8 cellular contexts compared by ENCODE assay signal in the genomic region with DNA sequence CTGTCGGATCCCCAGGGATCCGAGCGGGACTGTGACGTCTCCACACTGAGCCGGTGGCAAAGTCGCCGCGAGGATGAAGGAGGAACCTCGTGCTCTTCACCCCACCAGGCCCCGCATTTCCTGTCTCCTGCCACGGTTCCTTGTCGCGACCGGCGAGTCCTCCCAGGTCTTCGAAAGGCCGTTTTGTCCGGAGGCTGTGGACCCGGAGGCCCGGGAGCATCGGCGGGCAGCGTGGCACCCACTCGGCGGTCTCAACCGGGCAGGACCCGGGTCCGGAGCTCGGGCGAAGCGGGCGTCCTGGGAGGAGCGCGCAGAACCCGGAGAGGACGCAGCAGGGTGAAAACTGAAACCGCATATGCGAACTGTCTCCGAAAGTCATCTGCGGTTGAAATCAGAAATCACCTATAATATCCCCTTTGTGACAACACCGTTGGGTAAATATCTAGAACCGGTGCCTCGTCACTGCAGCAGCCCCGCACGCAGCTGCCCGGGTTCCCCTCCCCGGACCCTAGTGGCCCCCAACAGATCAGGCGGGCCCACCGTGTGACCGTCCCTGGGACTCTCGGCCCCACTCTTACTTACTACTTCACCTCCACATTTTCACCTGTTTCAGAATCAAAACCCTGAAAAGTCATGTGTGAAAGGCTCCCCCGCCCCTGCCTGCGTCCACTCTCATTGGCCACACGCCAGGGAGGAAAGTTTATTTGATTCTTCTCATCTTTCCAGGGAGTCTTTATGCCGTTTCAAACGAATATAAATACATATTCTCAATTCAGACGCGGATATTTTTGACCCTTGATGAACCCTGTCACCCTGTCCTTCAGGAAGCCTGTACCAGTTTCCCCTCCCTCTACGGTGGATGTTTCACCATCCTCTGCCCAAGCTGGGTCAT. TPM values are rescaled to one million over a fixed set of nuclear protein-coding genes. Genes with fewer than 3 reads are reported as not detected.
DNase-seq lines count a peak whose midpoint lies in the region; ATAC-seq and TF ChIP-seq lines count a peak whose summit lies in the region.

No MANE protein-coding gene starts in this region.

- H3K27me3 Mint-ChIP-seq in CD8-positive, alpha-beta memory T cell = peaks cover 61 to 68% of the 10 kb centered on the region in 2 donors

- peak; percentile 37 to 74 (median 59) for DNase-seq in CD8-positive, alpha-beta memory T cell
- DNase-seq in activated CD4-positive, alpha-beta T cell treated with anti-CD3 and anti-CD28 coated beads, Interleukin-2, amount 50 U/mL, for 1 hour = peak; percentile 39
- DNase-seq in fibroblast of peridontal ligament (ENCODE audit: extremely low read depth) (peak; percentile 10), retinal pigment epithelial cell (ENCODE audit: low read depth) (no peak), kidney glomerular epithelial cell (lab: John Stamatoyannopoulos, UW) (no peak), putamen (ENCODE audit: low spot score) (no peak)

- H3K36me3 ChIP-seq in CD8-positive, alpha-beta memory T cell (ENCODE audit: insufficient read depth, low read length) = no peaks in the 10 kb centered on the region

- peaks cover 29% of the 10 kb centered on the region for H3K4me1 ChIP-seq in CD8-positive, alpha-beta memory T cell (ENCODE audit: insufficient read depth, low read length)

- H3K9me3 Mint-ChIP-seq in CD8-positive, alpha-beta memory T cell = no peaks in the 10 kb centered on the region

- no peak for TF ChIP-seq CTCF in retinal pigment epithelial cell (conservative IDR thresholded peaks at IDR 0.05; ENCODE audit: low read depth, low read length)

- H3K4me3 Mint-ChIP-seq in CD8-positive, alpha-beta memory T cell = peak overlapping the region; percentile 70 to 88 (median 82)

- ATAC-seq in GM19452 (IDR thresholded peaks at IDR 0.05; ENCODE audit: unreplicated experiment) (peak; percentile 77), HG03520 (IDR thresholded peaks at IDR 0.05; ENCODE audit: unreplicated experiment) (peak; percentile 77)

- H3K27ac ChIP-seq in CD8-positive, alpha-beta memory T cell (ENCODE audit: low read depth, low read length) = peak overlapping the region; percentile 44

- POLR2A ChIA-PET in CD8-positive, alpha-beta memory T cell (lab: Charles Lee) = no interaction called here

- H3K27me3 ChIP-seq in CD8-positive, alpha-beta memory T cell (ENCODE audit: insufficient read depth, low read length, poor library complexity, severe bottlenecking) = peaks cover 63% of the 10 kb centered on the region

- CTCF ChIA-PET in CD8-positive, alpha-beta memory T cell (lab: Charles Lee) = interaction anchor here (1.6 kb wide), 1 partner anchor 78 kb away, joined by 5 read pairs; no protein-coding TSS in a partner anchor

- peaks cover 26 to 48% (median 30%) of the 10 kb centered on the region in 3 donors for H3K4me1 Mint-ChIP-seq in CD8-positive, alpha-beta memory T cell

- H3K36me3 Mint-ChIP-seq in CD8-positive, alpha-beta memory T cell = peaks cover 0 to 4% (median 0%) of the 10 kb centered on the region in 3 donors

- H3K9me3 ChIP-seq in CD8-positive, alpha-beta memory T cell (ENCODE audit: low read length) = no peaks in the 10 kb centered on the region

- peak overlapping the region; percentile 48 for H3K4me3 ChIP-seq in CD8-positive, alpha-beta memory T cell (ENCODE audit: low read length)
- peak overlapping the region; percentile 26 for H3K4me3 ChIP-seq in retinal pigment epithelial cell (ENCODE audit: low read length)

- peak overlapping the region in 7 of 8 donors; percentile 75 to 100 (median 97) for H3K27ac Mint-ChIP-seq in CD8-positive, alpha-beta memory T cell

RNA-seq across cellular contexts. Expression of gene ULBP2, which starts 3.0 kb away (rescaled TPM):
- under 1 TPM; 0.48 to 0.51 TPM for total RNA-seq in CD8-positive, alpha-beta memory T cell
- polyA plus RNA-seq in CD8-positive, alpha-beta memory T cell = 0.68 TPM

RNA-seq across cellular contexts. Expression of gene RAET1G, which starts 15.9 kb away (rescaled TPM):
- not detected for total RNA-seq in CD8-positive, alpha-beta memory T cell
- not detected for polyA plus RNA-seq in CD8-positive, alpha-beta memory T cell

RNA-seq across cellular contexts. Expression of gene ULBP1, which starts 24.9 kb away (rescaled TPM):
- total RNA-seq in CD8-positive, alpha-beta memory T cell = under 1 TPM; 0.60 to 0.74 TPM
- not detected for polyA plus RNA-seq in CD8-positive, alpha-beta memory T cell

RNA-seq across cellular contexts. Expression of gene RAET1E, which starts 40.9 kb away (rescaled TPM):
- total RNA-seq in CD8-positive, alpha-beta memory T cell = not detected
- not detected for polyA plus RNA-seq in CD8-positive, alpha-beta memory T cell

Comparison
In these comparisons a context has a peak if more than half of its experiments do, and no peak if none do; other contexts are left out.
1. DNase-seq: peak in CD8-positive, alpha-beta memory T cell (5 of 5), activated CD4-positive, alpha-beta T cell treated with anti-CD3 and anti-CD28 coated beads, Interleukin-2, amount 50 U/mL, for 1 hour (single experiment) and fibroblast of peridontal ligament (single experiment); none in retinal pigment epithelial cell (single experiment), kidney glomerular epithelial cell (single experiment) and putamen (single experiment).